10 cellular contexts compared by ENCODE assay signal in genomic region chr9:118059520-118060278, GRCh38.
DNase-seq lines count a peak whose midpoint lies in the region; ATAC-seq and TF ChIP-seq lines count a peak whose summit lies in the region.
"Had no signal": no experiment of that assay in that cellular context is flagged by ENCODE, and none has a peak within 500 bp of the region (broad histone marks: within the 10 kb centered on the region; RNA-seq: fewer than 3 reads in every experiment).

No MANE protein-coding gene starts in this region.

- no peak for TF ChIP-seq POLR2A in erythroblast (IDR thresholded peaks at IDR 0.05; ENCODE audit: low read length)

- H3K4me1 ChIP-seq in OCI-LY7 (ENCODE audit: insufficient read depth, low read length, poor library complexity, severe bottlenecking) (no peaks in the 10 kb centered on the region), aorta (ENCODE audit: control insufficient read depth in 1 of 2, insufficient read depth in 2 of 2, low read length in 2 of 2) (no peaks in the 10 kb centered on the region)
- H3K4me1 ChIP-seq: Peyer's patch had no signal

- POLR2A ChIA-PET in OCI-LY7 (lab: Charles Lee), result interaction anchor here (0.9 kb wide), 1 partner anchor 23 kb away, joined by 3 read pairs; no protein-coding TSS in a partner anchor

- H3K79me2 ChIP-seq in OCI-LY7 (ENCODE audit: insufficient read depth, low read depth, low read length), result no peaks in the 10 kb centered on the region

- TF ChIP-seq CTCF in OCI-LY7 (conservative IDR thresholded peaks at IDR 0.05; ENCODE audit: low read length), result no peak

- peaks cover 1% of the 10 kb centered on the region for H3K9me3 Mint-ChIP-seq in activated naive CD4-positive, alpha-beta T cell treated with anti-CD3 and anti-CD28 coated beads for 36 hours

- H3K4me3 ChIP-seq in OCI-LY7 (ENCODE audit: low read depth, low read length, poor library complexity, severe bottlenecking), result no peak overlapping the region
- no peak overlapping the region for H3K4me3 ChIP-seq in aorta (ENCODE audit: low read length in 2 of 2)
- H3K4me3 ChIP-seq: Peyer's patch had no signal

- H3K36me3 Mint-ChIP-seq in activated naive CD4-positive, alpha-beta T cell treated with anti-CD3 and anti-CD28 coated beads for 36 hours (ENCODE audit: low read depth), result no peaks in the 10 kb centered on the region

- H3K27ac ChIP-seq in OCI-LY7 (ENCODE audit: low read depth, low read length, poor library complexity, severe bottlenecking) (no peak overlapping the region), aorta (ENCODE audit: low read depth in 1 of 2, low read length in 2 of 2) (no peak overlapping the region)
- H3K27ac ChIP-seq: Peyer's patch had no signal

- H3K27me3 Mint-ChIP-seq in activated naive CD4-positive, alpha-beta T cell treated with anti-CD3 and anti-CD28 coated beads for 36 hours (ENCODE audit: low read depth), result no peaks in the 10 kb centered on the region
- H3K27me3 Mint-ChIP-seq: CD4-positive, alpha-beta T cell had no signal

- peak; percentile 25 for DNase-seq in activated naive CD4-positive, alpha-beta T cell treated with anti-CD3 and anti-CD28 coated beads for 36 hours
- DNase-seq in activated naive CD4-positive, alpha-beta T cell treated with Interleukin-2 at 50 U/mL for 16 hours, result no peak
- DNase-seq in OCI-LY7 (ENCODE audit: low spot score) (peak; percentile 41), erythroblast (lab: John Stamatoyannopoulos, UW) (peak; percentile 11 to 34), retina (peak; percentile 40), aorta (no peak)
- DNase-seq in activated naive CD4-positive, alpha-beta T cell treated with anti-CD3 and anti-CD28 coated beads, Interleukin-2, amount 50 U/mL, for 16 hours, result no peak
- DNase-seq: CD4-positive, alpha-beta T cell had no signal

- H3K36me3 ChIP-seq in OCI-LY7 (ENCODE audit: insufficient read depth, low read length) (no peaks in the 10 kb centered on the region), aorta (ENCODE audit: control insufficient read depth in 1 of 2, insufficient read depth in 2 of 2, low read length in 1 of 2) (no peaks in the 10 kb centered on the region)
- H3K36me3 ChIP-seq: Peyer's patch had no signal

- H3K27ac Mint-ChIP-seq in activated naive CD4-positive, alpha-beta T cell treated with anti-CD3 and anti-CD28 coated beads for 36 hours, result no peak overlapping the region
- H3K27ac Mint-ChIP-seq: CD4-positive, alpha-beta T cell had no signal

- H3K4me2 ChIP-seq in OCI-LY7 (ENCODE audit: low read length), result no peak overlapping the region

- 14 to 16% methylated on average over 10 of the region's 10 CpGs for WGBS in aorta, 2 donors

- no peaks in the 10 kb centered on the region for H3K4me1 Mint-ChIP-seq in activated naive CD4-positive, alpha-beta T cell treated with anti-CD3 and anti-CD28 coated beads for 36 hours (ENCODE audit: low read depth)

- H3K9me2 ChIP-seq in OCI-LY7 (ENCODE audit: insufficient read depth, low read length), result no peaks in the 10 kb centered on the region

- no peak for ATAC-seq in aorta (ENCODE audit: low FRiP score)
- no peak for ATAC-seq in GM18909 (IDR thresholded peaks at IDR 0.05; ENCODE audit: poor library complexity, unreplicated experiment)

- no peak overlapping the region for H3K4me3 Mint-ChIP-seq in activated naive CD4-positive, alpha-beta T cell treated with anti-CD3 and anti-CD28 coated beads for 36 hours
- H3K4me3 Mint-ChIP-seq: CD4-positive, alpha-beta T cell had no signal

- H3K27me3 ChIP-seq in aorta (ENCODE audit: control insufficient read depth in 1 of 2, insufficient read depth in 2 of 2, low read length in 1 of 2), result no peaks in the 10 kb centered on the region
- H3K27me3 ChIP-seq: Peyer's patch had no signal

- no peaks in the 10 kb centered on the region for H4K20me1 ChIP-seq in OCI-LY7 (ENCODE audit: insufficient read depth, low read length)

- no peaks in the 10 kb centered on the region for H3K9me3 ChIP-seq in OCI-LY7 (ENCODE audit: low read length)
- H3K9me3 ChIP-seq in aorta (ENCODE audit: control insufficient read depth, low read length), result no peaks in the 10 kb centered on the region
- H3K9me3 ChIP-seq: Peyer's patch had no signal

- intact Hi-C loops in activated naive CD4-positive, alpha-beta T cell treated with anti-CD3 and anti-CD28 coated beads for 36 hours (cut with micrococcal nuclease), result no loop called here
- intact Hi-C loops in OCI-LY7 (cut with micrococcal nuclease; ENCODE audit: unreplicated experiment) (no loop called here), aorta (cut with DNase I) (no loop called here)

- CTCF ChIA-PET in activated naive CD4-positive, alpha-beta T cell treated with anti-CD3 and anti-CD28 coated beads for 36 hours (lab: Charles Lee), result no interaction called here
- CTCF ChIA-PET in OCI-LY7 (lab: Charles Lee; ENCODE audit: unreplicated experiment), result no interaction called here

- H2AFZ ChIP-seq in OCI-LY7 (ENCODE audit: low read length), result no peak overlapping the region

- no TSS peak for BruUV-seq in OCI-LY7 (replicated peaks; lab: Mats Ljungman, UMichigan)

Comparison
In these comparisons a context has a peak if more than half of its experiments do, and no peak if none do; other contexts are left out.
1. DNase-seq: peak in activated naive CD4-positive, alpha-beta T cell treated with anti-CD3 and anti-CD28 coated beads for 36 hours (single experiment), OCI-LY7 (single experiment), erythroblast (2 of 2) and retina (single experiment); none in activated naive CD4-positive, alpha-beta T cell treated with Interleukin-2 at 50 U/mL for 16 hours (single experiment), aorta (0 of 2) and activated naive CD4-positive, alpha-beta T cell treated with anti-CD3 and anti-CD28 coated beads, Interleukin-2, amount 50 U/mL, for 16 hours (single experiment).